In genomic region chr4:98517444-98518021, GRCh38 we compare ENCODE assay signal across 1 cellular context.
TF ChIP-seq lines count a peak whose summit lies in the region.

No MANE protein-coding gene starts in this region.

TF ChIP-seq in HepG2, 621 proteins besides CTCF, POLR2A, EP300 and RAD21:
- TF ChIP-seq THYN1 (CRISPR knock-in tag; IDR thresholded peaks at IDR 0.05; ENCODE audit: borderline replicate concordance, low read depth) (no peak), ZBTB26 (CRISPR knock-in tag; IDR thresholded peaks at IDR 0.05; ENCODE audit: borderline replicate concordance) (no peak), IKZF1 (IDR thresholded peaks at IDR 0.05) (no peak), ZNF281 (CRISPR knock-in tag; IDR thresholded peaks at IDR 0.05; ENCODE audit: borderline replicate concordance) (no peak), ZNF225 (CRISPR knock-in tag; IDR thresholded peaks at IDR 0.05) (no peak), ZNF18 (CRISPR knock-in tag; IDR thresholded peaks at IDR 0.05; ENCODE audit: insufficient replicate concordance) (no peak), ZNF12 (CRISPR knock-in tag; IDR thresholded peaks at IDR 0.05) (no peak), FOSL2 (CRISPR knock-in tag; IDR thresholded peaks at IDR 0.05) (no peak), SMAD3 (CRISPR knock-in tag; IDR thresholded peaks at IDR 0.05) (no peak), BRD4 (CRISPR knock-in tag; IDR thresholded peaks at IDR 0.05) (no peak)
